In the genomic region with DNA sequence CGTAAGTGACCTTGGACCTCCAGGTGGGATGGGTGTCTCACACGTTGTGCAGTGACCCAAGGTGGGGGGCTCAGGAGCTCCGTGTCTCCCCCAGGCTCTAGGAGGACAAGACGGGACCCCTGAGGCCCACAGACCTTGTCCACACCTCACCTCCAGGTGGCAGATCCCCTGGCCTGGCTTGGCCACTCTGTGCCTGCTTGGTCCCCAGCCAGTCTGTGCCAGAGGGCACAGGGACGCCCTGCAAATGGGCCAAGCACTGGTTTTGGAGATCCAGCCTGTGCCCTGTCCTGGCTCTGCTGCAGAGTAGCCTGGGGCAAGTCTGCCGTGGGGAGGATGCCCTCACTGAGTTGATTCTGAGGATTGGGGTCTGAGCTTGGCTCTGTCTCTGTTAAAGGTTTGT, we compare ENCODE assay signal across 21 cellular contexts. TPM values are rescaled to one million over a fixed set of nuclear protein-coding genes. Genes with fewer than 3 reads are reported as not detected.
DNase-seq lines count a peak whose midpoint lies in the region; ATAC-seq and TF ChIP-seq lines count a peak whose summit lies in the region.
"Had no signal": no experiment of that assay in that cellular context is flagged by ENCODE, and none has a peak within 500 bp of the region (broad histone marks: within the 10 kb centered on the region; RNA-seq: fewer than 3 reads in every experiment).

No MANE protein-coding gene starts in this region.

- 0 out of 2 replicates have a peak overlapping the region, but pooled peaks have one; percentile 55 for H4K91ac ChIP-seq in IMR-90 (ENCODE audit: insufficient read depth, low read depth, low read length)

- TF ChIP-seq RAD21 in IMR-90 (IDR thresholded peaks at IDR 0.05; ENCODE audit: low read length): no peak

- dilution Hi-C loops in IMR-90 (cut with HindIII; ENCODE audit: low sequenced_read_pairs, unreplicated experiment): no loop called here

- no peak overlapping the region for H3K18ac ChIP-seq in IMR-90 (ENCODE audit: low read depth, low read length)

- H3K9ac ChIP-seq in BLaER1 treated with 17β-estradiol and CSF1 and Interleukin-3, amounts not matched to agents 10 nM and 100 nM: peak overlapping the region in 6 of 11 experiments; percentile 29 to 63 (median 50); a peak in 6 of 22 replicates
- H3K9ac ChIP-seq in IMR-90 (ENCODE audit: low read depth, low read length): no peak overlapping the region
- H3K9ac ChIP-seq: KMS-11 had no signal

- H2BK20ac ChIP-seq in IMR-90 (ENCODE audit: low read depth, low read length): no peak overlapping the region; the same call in 1 of the 2 replicates

- peaks cover 31% of the 10 kb centered on the region for H3K9me1 ChIP-seq in IMR-90 (ENCODE audit: insufficient read depth, low read length)

- TF ChIP-seq CTCF in IMR-90 (conservative IDR thresholded peaks at IDR 0.05; ENCODE audit: low read depth, low read length): no peak

- H2BK5ac ChIP-seq in IMR-90 (ENCODE audit: low read depth, low read length, poor library complexity, severe bottlenecking): no peak overlapping the region

- no peak overlapping the region for H3K4me3 Mint-ChIP-seq in dendritic cell treated with granulocyte-macrophage colony-stimulating factor and Interleukin-4, amounts not matched to agents 40 ng/mL and 50 ng/mL, for 4 days
- no peak overlapping the region for H3K4me3 Mint-ChIP-seq in stimulated activated effector memory CD8-positive, alpha-beta T cell treated with anti-CD3 and anti-CD28 coated beads, Interleukin-12 subunit alpha, Interleukin-12 subunit beta, amount 100 ng/mL, for 72 hours

- no peak overlapping the region for H2AK9ac ChIP-seq in IMR-90 (replicated peaks; ENCODE audit: low read depth, low read length, poor library complexity)

- H3K56ac ChIP-seq in IMR-90 (ENCODE audit: extremely low read depth, insufficient read depth, low read length): no peak overlapping the region

- H3K9me3 ChIP-seq in BLaER1 treated with 17β-estradiol and CSF1 and Interleukin-3, amounts not matched to agents 10 nM and 100 nM (replicated peaks in 1 of 11): no peaks in the 10 kb centered on the region
- no peaks in the 10 kb centered on the region for H3K9me3 ChIP-seq in IMR-90 (ENCODE audit: control insufficient read depth, insufficient read depth, low read length)
- H3K9me3 ChIP-seq: SJSA1 had no signal

- H4K5ac ChIP-seq in IMR-90 (ENCODE audit: low read depth, low read length): no peak overlapping the region

- H3K9me3 Mint-ChIP-seq in dendritic cell treated with granulocyte-macrophage colony-stimulating factor and Interleukin-4, amounts not matched to agents 40 ng/mL and 50 ng/mL, for 4 days: no peaks in the 10 kb centered on the region
- H3K9me3 Mint-ChIP-seq in stimulated activated effector memory CD8-positive, alpha-beta T cell treated with anti-CD3 and anti-CD28 coated beads, Interleukin-12 subunit alpha, Interleukin-12 subunit beta, amount 100 ng/mL, for 72 hours: no peaks in the 10 kb centered on the region
- H3K9me3 Mint-ChIP-seq: CD14-positive monocyte had no signal

- peaks cover 51 to 91% of the 10 kb centered on the region in 2 experiments for H3K79me1 ChIP-seq in IMR-90 (ENCODE audit: low read depth in 1 of 2, low read length in 2 of 2)

- H3K36me3 ChIP-seq in BLaER1 treated with 17β-estradiol and CSF1 and Interleukin-3, amounts not matched to agents 10 nM and 100 nM: peaks cover 32 to 86% (median 56%) of the 10 kb centered on the region in 11 experiments
- H3K36me3 ChIP-seq in IMR-90 (ENCODE audit: control insufficient read depth, insufficient read depth, low read length): peaks cover 38% of the 10 kb centered on the region

- TF ChIP-seq POLR2A in IMR-90 (IDR thresholded peaks at IDR 0.05; ENCODE audit: low read depth, low read length): no peak

- H3K4me3 ChIP-seq in BLaER1 treated with 17β-estradiol and CSF1 and Interleukin-3, amounts not matched to agents 10 nM and 100 nM: no peak overlapping the region
- no peak overlapping the region for H3K4me3 ChIP-seq in IMR-90 (ENCODE audit: insufficient read depth, low read depth, low read length)
- H3K4me3 ChIP-seq: SJSA1 had no signal

- CTCF ChIA-PET in IMR-90 (lab: Yijun Ruan, JAX): no interaction called here

- peak overlapping the region in 5 of 11 experiments; percentile 66 to 96 (median 74); a peak in 10 of 22 replicates for H3K4me2 ChIP-seq in BLaER1 treated with 17β-estradiol and CSF1 and Interleukin-3, amounts not matched to agents 10 nM and 100 nM
- no peak overlapping the region for H3K4me2 ChIP-seq in IMR-90 (ENCODE audit: low read depth, low read length)
- H3K4me2 ChIP-seq: KMS-11 had no signal

- peaks cover 96% of the 10 kb centered on the region for H3K36me3 Mint-ChIP-seq in dendritic cell treated with granulocyte-macrophage colony-stimulating factor and Interleukin-4, amounts not matched to agents 40 ng/mL and 50 ng/mL, for 4 days (ENCODE audit: low read depth)
- H3K36me3 Mint-ChIP-seq in stimulated activated effector memory CD8-positive, alpha-beta T cell treated with anti-CD3 and anti-CD28 coated beads, Interleukin-12 subunit alpha, Interleukin-12 subunit beta, amount 100 ng/mL, for 72 hours: peaks cover 46% of the 10 kb centered on the region

- BruUV-seq in IMR-90 (replicated peaks; lab: Mats Ljungman, UMichigan): no TSS peak

- no peaks in the 10 kb centered on the region for H3K27me3 ChIP-seq in BLaER1 treated with 17β-estradiol and CSF1 and Interleukin-3, amounts not matched to agents 10 nM and 100 nM
- H3K27me3 ChIP-seq in IMR-90 (ENCODE audit: control insufficient read depth, insufficient read depth, low read length): no peaks in the 10 kb centered on the region
- H3K27me3 ChIP-seq: SJSA1 had no signal

- H3K27me3 Mint-ChIP-seq in dendritic cell treated with granulocyte-macrophage colony-stimulating factor and Interleukin-4, amounts not matched to agents 40 ng/mL and 50 ng/mL, for 4 days: no peaks in the 10 kb centered on the region

- peaks cover 0 to 95% (median 61%) of the 10 kb centered on the region in 11 experiments; a peak in 18 of 22 replicates for H4K20me1 ChIP-seq in BLaER1 treated with 17β-estradiol and CSF1 and Interleukin-3, amounts not matched to agents 10 nM and 100 nM
- peaks cover 57% of the 10 kb centered on the region for H4K20me1 ChIP-seq in IMR-90 (ENCODE audit: insufficient read depth, low read length)

- H2BK120ac ChIP-seq in IMR-90 (ENCODE audit: low read depth, low read length): no peak overlapping the region

- no peak overlapping the region for H4K8ac ChIP-seq in IMR-90 (ENCODE audit: low read depth in 2 of 2, low read length in 2 of 2)

- H3K23ac ChIP-seq in IMR-90 (ENCODE audit: low read depth, low read length): no peak overlapping the region

- peaks cover 84% of the 10 kb centered on the region for H3K4me1 Mint-ChIP-seq in dendritic cell treated with granulocyte-macrophage colony-stimulating factor and Interleukin-4, amounts not matched to agents 40 ng/mL and 50 ng/mL, for 4 days (ENCODE audit: low read depth)
- H3K4me1 Mint-ChIP-seq in stimulated activated effector memory CD8-positive, alpha-beta T cell treated with anti-CD3 and anti-CD28 coated beads, Interleukin-12 subunit alpha, Interleukin-12 subunit beta, amount 100 ng/mL, for 72 hours: peaks cover 37% of the 10 kb centered on the region

- POLR2A ChIA-PET in IMR-90 (lab: Charles Lee; ENCODE audit: unreplicated experiment): no interaction called here

- H3K4ac ChIP-seq in IMR-90 (ENCODE audit: low read depth, low read length): peak overlapping the region; percentile 87; the same call in 1 of the 2 replicates

- ATAC-seq in IMR-90 (ENCODE audit: low read depth): no peak
- ATAC-seq in stimulated activated effector memory CD8-positive, alpha-beta T cell treated with anti-CD3 and anti-CD28 coated beads, Interleukin-12 subunit alpha, Interleukin-12 subunit beta, amount 100 ng/mL, for 72 hours: no peak
- ATAC-seq in GM18861 (IDR thresholded peaks at IDR 0.05; ENCODE audit: unreplicated experiment): no peak
- ATAC-seq in GM19463 (IDR thresholded peaks at IDR 0.05; ENCODE audit: unreplicated experiment): no peak
- no peak for ATAC-seq in GM19324 (IDR thresholded peaks at IDR 0.05; ENCODE audit: low FRiP score, unreplicated experiment)
- ATAC-seq: HepG2, PC-3 had no signal

- no peak overlapping the region for H2AFZ ChIP-seq in IMR-90 (replicated peaks; ENCODE audit: low read length, poor library complexity)

- 86% methylated on average over 1 of the region's 6 CpGs; no CpG with 5 or more reads in 1 of the 2 experiments for WGBS in IMR-90 (ENCODE audit: extremely low coverage in 2 of 2, insufficient read length in 1 of 2), 2 experiments

- in situ Hi-C loops in IMR-90 (cut with MboI; ENCODE audit: low sequenced_read_pairs): no loop called here

- peaks cover 32 to 100% (median 75%) of the 10 kb centered on the region in 10 experiments for H3K4me1 ChIP-seq in BLaER1 treated with 17β-estradiol and CSF1 and Interleukin-3, amounts not matched to agents 10 nM and 100 nM
- peaks cover 32% of the 10 kb centered on the region for H3K4me1 ChIP-seq in IMR-90 (ENCODE audit: control insufficient read depth, insufficient read depth, low read length)

- H3K27ac Mint-ChIP-seq in dendritic cell treated with granulocyte-macrophage colony-stimulating factor and Interleukin-4, amounts not matched to agents 40 ng/mL and 50 ng/mL, for 4 days: peak overlapping the region; percentile 88
- peak overlapping the region; percentile 18 for H3K27ac Mint-ChIP-seq in stimulated activated effector memory CD8-positive, alpha-beta T cell treated with anti-CD3 and anti-CD28 coated beads, Interleukin-12 subunit alpha, Interleukin-12 subunit beta, amount 100 ng/mL, for 72 hours

- H3K27ac ChIP-seq in BLaER1 treated with 17β-estradiol and CSF1 and Interleukin-3, amounts not matched to agents 10 nM and 100 nM: peak overlapping the region in 8 of 11 experiments; percentile 32 to 91 (median 60); a peak in 12 of 22 replicates
- H3K27ac ChIP-seq in IMR-90 (ENCODE audit: insufficient read depth, low read length): no peak overlapping the region
- H3K27ac ChIP-seq: KMS-11 had no signal

- no peak overlapping the region for H2BK15ac ChIP-seq in IMR-90 (ENCODE audit: low read depth, low read length)

- DNase-seq in IMR-90: no peak
- no peak for DNase-seq in stimulated activated effector memory CD8-positive, alpha-beta T cell treated with anti-CD3 and anti-CD28 coated beads, Interleukin-12 subunit alpha, Interleukin-12 subunit beta, amount 100 ng/mL, for 72 hours (ENCODE audit: low spot score in 2 of 2)
- DNase-seq: ACHN, AML-193, DMS79 treated with DMSO at 0.1 percent for 48 hours, GOT3, NCI-H1417, NCI-H187, NCI-H2227 treated with DMSO at 0.1 percent for 48 hours, NCI-H524, NCI-H82, PC-3 had no signal

- intact Hi-C loops in IMR-90 (cut with micrococcal nuclease): no loop called here
- intact Hi-C loops in dendritic cell treated with granulocyte-macrophage colony-stimulating factor and Interleukin-4, amounts not matched to agents 40 ng/mL and 50 ng/mL, for 4 days (cut with micrococcal nuclease): no loop called here

- 0 out of 2 replicates have a peak overlapping the region, but pooled peaks have one; percentile 18 for H2AK5ac ChIP-seq in IMR-90 (ENCODE audit: low read depth, low read length)

- no peak overlapping the region; the same call in 1 of the 2 replicates for H3K14ac ChIP-seq in IMR-90 (replicated peaks; ENCODE audit: low read depth, low read length)

TF ChIP-seq in IMR-90, 13 proteins besides CTCF, POLR2A, EP300 and RAD21 (continues in another document):
- no peak for TF ChIP-seq NFE2L2 (IDR thresholded peaks at IDR 0.05; ENCODE audit: low read depth, low read length)

RNA-seq across cellular contexts. Expression of a gene that starts 14.0 kb away (rescaled TPM):
- total RNA-seq in IMR-90 (2012; rRNA removed): 29.9 and 32.5 TPM in 2 replicates
- polyA plus RNA-seq in IMR-90 (2012; rRNA removed): 39.3 and 39.4 TPM in 2 replicates
- polyA plus RNA-seq in IMR-90 (2012; cell fraction: cytosol; rRNA removed): 14.9 and 24.2 TPM in 2 replicates
- polyA plus RNA-seq in IMR-90 (2012; cell fraction: nucleus; rRNA removed; ENCODE audit: low replicate concordance): 70.6 and 99.2 TPM in 2 replicates
